In genomic region chr17:75540923-75541503, GRCh38 we compare ENCODE assay signal across 29 cellular contexts. TPM values are rescaled to one million over a fixed set of nuclear protein-coding genes. Genes with fewer than 3 reads are reported as not detected.
DNase-seq lines count a peak whose midpoint lies in the region; ATAC-seq, FAIRE-seq and TF ChIP-seq lines count a peak whose summit lies in the region.
"Had no signal": no experiment of that assay in that cellular context is flagged by ENCODE, and none has a peak within 500 bp of the region (broad histone marks: within the 10 kb centered on the region; RNA-seq: fewer than 3 reads in every experiment).

No MANE protein-coding gene starts in this region.

- POLR2A ChIA-PET in HEK293 (lab: Yijun Ruan, JAX), result no interaction called here
- POLR2A ChIA-PET in HepG2 (lab: Yijun Ruan, JAX), result interaction anchor here (0.8 to 2.8 kb wide), 4 partner anchors 9 to 36 kb away, joined by 4 to 12 read pairs (median 6); partner anchors contain the start of gene LLGL2

- no peak overlapping the region for H2AFZ ChIP-seq in HepG2 (ENCODE audit: low read length)

- intact Hi-C loops in body of pancreas (cut with DNase I) (no loop called here), HepG2 (cut with micrococcal nuclease; ENCODE audit: unreplicated experiment) (no loop called here), spleen (cut with DNase I; ENCODE audit: low total_unique reads) (no loop called here)

- 0 out of 2 replicates have a peak overlapping the region, but pooled peaks have one; percentile 15 for H3K4me2 ChIP-seq in HepG2 (ENCODE audit: low read depth, low read length)

- no peaks in the 10 kb centered on the region; a peak in 1 of 3 replicates for H3K36me3 ChIP-seq in HEK293 (ENCODE audit: control insufficient read depth in 2 of 2, insufficient read depth in 1 of 2, low read length in 2 of 2)
- H3K36me3 ChIP-seq in body of pancreas (replicated peaks in 1 of 2; ENCODE audit: insufficient read depth in 1 of 2, low read depth in 2 of 2), result no peaks in the 10 kb centered on the region
- peaks cover 2 to 18% of the 10 kb centered on the region in 2 experiments; a peak in 3 of 5 replicates for H3K36me3 ChIP-seq in HepG2 (replicated peaks in 1 of 2; ENCODE audit: control insufficient read depth in 1 of 2, insufficient read depth in 2 of 2, low read length in 2 of 2)
- peaks cover 0 to 23% (median 0%) of the 10 kb centered on the region in 6 donors for H3K36me3 ChIP-seq in spleen
- H3K36me3 ChIP-seq: brain microvascular endothelial cell, neutrophil, thoracic aorta had no signal

- no peaks in the 10 kb centered on the region for H3K9me3 ChIP-seq in HEK293 (ENCODE audit: control insufficient read depth, insufficient read depth, low read depth, low read length)
- H3K9me3 ChIP-seq in body of pancreas, result no peaks in the 10 kb centered on the region
- H3K9me3 ChIP-seq in HepG2 (ENCODE audit: low read length), result no peaks in the 10 kb centered on the region
- no peaks in the 10 kb centered on the region for H3K9me3 ChIP-seq in spleen
- H3K9me3 ChIP-seq: BLaER1 treated with 17β-estradiol and CSF1 and Interleukin-3, amounts not matched to agents 10 nM and 100 nM; neutrophil; psoas muscle; thoracic aorta had no signal

- no TSS peak for BruUV-seq in HepG2 (replicated peaks; lab: Mats Ljungman, UMichigan)

- TF ChIP-seq EP300 in HepG2 (IDR thresholded peaks at IDR 0.05; ENCODE audit: low read depth in 2 of 2, low read length in 2 of 2) (0 out of 4 replicates have a peak, but pooled peaks of 1 of the 2 experiments have one; percentile 16), HepG2 (CRISPR knock-in tag; IDR thresholded peaks at IDR 0.05; ENCODE audit: borderline replicate concordance) (no peak)

- CTCF ChIA-PET in HEK293 (lab: Yijun Ruan, JAX), result interaction anchor here (0.5 kb wide), 1 partner anchor 25 kb away, joined by 3 read pairs; the partner anchor contains the start of gene TSEN54
- CTCF ChIA-PET in HepG2 (lab: Yijun Ruan, JAX; ENCODE audit: low intra/inter-chr PET ratio, low total read pairs), result no interaction called here

- ATAC-seq in body of pancreas (no peak), HepG2 (peak; percentile 21), HG02759 (IDR thresholded peaks at IDR 0.05; ENCODE audit: unreplicated experiment) (no peak)
- ATAC-seq: PC-3; psoas muscle; stimulated activated naive CD8-positive, alpha-beta T cell treated with anti-CD3 and anti-CD28 coated beads, Interleukin-15, Interleukin-2, amounts not matched to agents 100 U/mL and 50 U/mL, for 24 hours had no signal

- in situ Hi-C loops in HepG2 (cut with HindIII; ENCODE audit: extremely low pct_ligation_motif_present, low pct_unique_long_range_greater_than_20kb), result no loop called here

- WGBS in body of pancreas, 2 donors, result 40 to 55% methylated on average over 4 of the region's 4 CpGs
- 47% methylated on average over 4 of the region's 4 CpGs for WGBS in HepG2 (ENCODE audit: low lambda C conversion rate)
- whole genome bisulfite sequencing in spleen, 5 donors, result 48 to 58% (median 54%) methylated on average over 4 of the region's 4 CpGs

- no peaks in the 10 kb centered on the region for H3K4me1 ChIP-seq in HEK293 (ENCODE audit: control insufficient read depth, insufficient read depth, low read length)
- H3K4me1 ChIP-seq in body of pancreas, result peaks cover 82% of the 10 kb centered on the region
- H3K4me1 ChIP-seq in HepG2 (ENCODE audit: insufficient read depth, low read length), result peaks cover 65% of the 10 kb centered on the region
- H3K4me1 ChIP-seq in spleen, result peaks cover 0 to 63% (median 39%) of the 10 kb centered on the region in 6 donors
- H3K4me1 ChIP-seq: psoas muscle had no signal

- H3K27me3 ChIP-seq in body of pancreas (no peaks in the 10 kb centered on the region), HepG2 (ENCODE audit: control insufficient read depth in 1 of 2, insufficient read depth in 2 of 2, low read length in 2 of 2) (no peaks in the 10 kb centered on the region), spleen (replicated peaks in 1 of 7) (no peaks in the 10 kb centered on the region)
- H3K27me3 ChIP-seq: BLaER1 treated with 17β-estradiol and CSF1 and Interleukin-3, amounts not matched to agents 10 nM and 100 nM; brain microvascular endothelial cell had no signal

- FAIRE-seq in HepG2 (lab: Jason Lieb, UNC), result peak; percentile 23

- no peak for TF ChIP-seq CTCF in HEK293 (tag by site-specific recombination; IDR thresholded peaks at IDR 0.05)
- TF ChIP-seq CTCF in body of pancreas (IDR thresholded peaks at IDR 0.05), result no peak
- TF ChIP-seq CTCF in HepG2 (CRISPR knock-in tag; IDR thresholded peaks at IDR 0.05), result no peak
- TF ChIP-seq CTCF in spleen (IDR thresholded peaks at IDR 0.05 in 8 of 11, conservative IDR thresholded peaks at IDR 0.05 in 3 of 11), result no peak

- no peak for DNase-seq in body of pancreas
- DNase-seq in HepG2 (ENCODE audit: low spot score), result no peak
- DNase-seq in spleen, result no peak
- no peak for DNase-seq in activated CD4-positive, alpha-beta T cell treated with anti-CD3 and anti-CD28 coated beads for 48 hours
- DNase-seq in DMS 273 (lab: John Stamatoyannopoulos, UW; ENCODE audit: unreplicated experiment), result no peak
- DNase-seq: activated CD4-positive, alpha-beta T cell treated with anti-CD3 and anti-CD28 coated beads, Interleukin-2, amount 50 U/mL, for 1 hour; activated CD8-positive, alpha-beta memory T cell treated with anti-CD3 and anti-CD28 coated beads, Interleukin-2, amount 50 U/mL, for 4 hours; activated naive CD4-positive, alpha-beta T cell treated with anti-CD3 and anti-CD28 coated beads, Interleukin-2, amount 10 ng/mL, durations not matched to agents 7 days and 5 days; brain microvascular endothelial cell; COR-L47; DMS79; effector CD4-positive, alpha-beta T cell; GDM1; head of caudate nucleus; HFFc6; left cardiac atrium; mammary epithelial cell; NCI-H1092; NCI-H1694 treated with DMSO at 0.1 percent for 48 hours; NCI-H524 treated with DMSO at 0.1 percent for 48 hours; PC-3; psoas muscle; Right ventricle myocardium superior; stimulated activated naive CD8-positive, alpha-beta T cell treated with anti-CD3 and anti-CD28 coated beads, Interleukin-15, Interleukin-2, amounts not matched to agents 100 U/mL and 50 U/mL, for 24 hours had no signal

- H3K4me3 ChIP-seq in HEK293 (ENCODE audit: low read depth, low read length), result no peak overlapping the region
- no peak overlapping the region for H3K4me3 ChIP-seq in body of pancreas
- H3K4me3 ChIP-seq in HepG2 (replicated peaks in 1 of 3; ENCODE audit: insufficient read depth in 1 of 3, low read depth in 2 of 3, low read length in 3 of 3), result no peak overlapping the region; a peak in 1 of 6 replicates
- H3K4me3 ChIP-seq in spleen, result no peak overlapping the region
- H3K4me3 ChIP-seq: BLaER1 treated with 17β-estradiol and CSF1 and Interleukin-3, amounts not matched to agents 10 nM and 100 nM; psoas muscle; thoracic aorta had no signal

- no peaks in the 10 kb centered on the region for H4K20me1 ChIP-seq in HepG2 (ENCODE audit: insufficient read depth, low read length)

- TF ChIP-seq RAD21 in HepG2 (CRISPR knock-in tag; IDR thresholded peaks at IDR 0.05), result no peak

- peak overlapping the region; percentile 9; the same call in 1 of the 2 replicates for H3K9ac ChIP-seq in HepG2 (ENCODE audit: insufficient read depth, low read depth, low read length)

- H3K27ac ChIP-seq in HEK293 (ENCODE audit: extremely low read depth, low read depth, low read length) (no peak overlapping the region), body of pancreas (peak overlapping the region in 3 of 4 donors; percentile 29 to 65 (median 49)), HepG2 (ENCODE audit: extremely low read length, insufficient read depth, low read length) (peak overlapping the region; percentile 47), spleen (peak overlapping the region in 5 of 8 donors; percentile 63 to 82 (median 69))
- H3K27ac ChIP-seq: brain microvascular endothelial cell, neutrophil, psoas muscle, thoracic aorta had no signal

- peaks cover 14% of the 10 kb centered on the region for H3K79me2 ChIP-seq in HepG2 (ENCODE audit: insufficient read depth, low read length)

- TF ChIP-seq POLR2A in body of pancreas (IDR thresholded peaks at IDR 0.05) (no peak), HepG2 (IDR thresholded peaks at IDR 0.05; ENCODE audit: insufficient read depth in 1 of 2, low read depth in 2 of 2, low read length in 2 of 2) (no peak), spleen (IDR thresholded peaks at IDR 0.05) (no peak)

RNA-seq across cellular contexts. Expression of gene LLGL2, which starts 15.5 kb away (rescaled TPM):
- 100 to 1,000 TPM; 113 to 251 TPM for total RNA-seq in body of pancreas
- total RNA-seq in HepG2 (2016; rRNA removed; fragmentation: Illumina TruSeq; extraction: Trizol), result 53.9 and 86.7 TPM in 2 replicates
- 27.2 and 32.8 TPM in 2 replicates for total RNA-seq in HepG2 (2016; cell fraction: cytosol; rRNA removed; fragmentation: Illumina TruSeq; extraction: Trizol; ENCODE audit: low read depth)
- 51.9 and 87.2 TPM in 2 replicates for total RNA-seq in HepG2 (2016; cell fraction: insoluble cytoplasmic fraction; rRNA removed; fragmentation: Illumina TruSeq; extraction: Trizol)
- 45.8 and 50.7 TPM in 2 replicates for total RNA-seq in HepG2 (2016; cell fraction: membrane; rRNA removed; fragmentation: Illumina TruSeq; extraction: Trizol)
- total RNA-seq in HepG2 (2016; cell fraction: nucleus; rRNA removed; fragmentation: Illumina TruSeq; extraction: Trizol), result 72.1 and 85.8 TPM in 2 replicates
- 83.0 and 109 TPM in 2 replicates for polyA plus RNA-seq in HepG2 (2011; rRNA removed)
- 40.2 and 67.1 TPM in 2 replicates for polyA plus RNA-seq in HepG2 (2011; cell fraction: cytosol; rRNA removed)
- 384 and 448 TPM in 2 replicates for polyA plus RNA-seq in HepG2 (2011; cell fraction: nucleus; rRNA removed)
- polyA plus RNA-seq in HepG2 (2012), result 33.3 and 59.5 TPM in 2 replicates
- 23.2 and 28.1 TPM in 2 replicates for polyA plus RNA-seq in HepG2 (2016; cell fraction: cytosol; fragmentation: Illumina TruSeq; extraction: Trizol; ENCODE audit: low read depth)
- polyA plus RNA-seq in HepG2 (2016; cell fraction: insoluble cytoplasmic fraction; fragmentation: Illumina TruSeq; extraction: Trizol; ENCODE audit: low read depth), result 41.6 and 52.9 TPM in 2 replicates
- 32.5 and 33.0 TPM in 2 replicates for polyA plus RNA-seq in HepG2 (2016; cell fraction: membrane; fragmentation: Illumina TruSeq; extraction: Trizol; ENCODE audit: low read depth)
- polyA plus RNA-seq in HepG2 (2016; cell fraction: nucleus; fragmentation: Illumina TruSeq; extraction: Trizol; ENCODE audit: insufficient read depth, low read depth), result 204 and 230 TPM in 2 replicates
- polyA minus RNA-seq in HepG2 (2011; rRNA and poly(A)+ RNA removed; ENCODE audit: low replicate concordance), result 30.9 and 126 TPM in 2 replicates
- polyA minus RNA-seq in HepG2 (2011; cell fraction: cytosol; rRNA and poly(A)+ RNA removed), result 30.6 and 31.7 TPM in 2 replicates
- polyA minus RNA-seq in HepG2 (2011; cell fraction: nucleus; rRNA and poly(A)+ RNA removed), result 79.4 and 86.0 TPM in 2 replicates
- 10 to 100 TPM; 44.0 to 97.8 (median 75.1) TPM for total RNA-seq in spleen
- 100 to 1,000 TPM in 1 of 3 donors, 10 to 100 TPM in 2; 28.6 to 153 (median 92.6) TPM for polyA plus RNA-seq in spleen

RNA-seq across cellular contexts. Expression of gene TSEN54, which starts 24.7 kb away (rescaled TPM):
- total RNA-seq in body of pancreas (100 to 1,000 TPM in 1 of 2 donors, 10 to 100 TPM in 1; 63.8 to 123 TPM), HepG2 (2016; rRNA removed; fragmentation: Illumina TruSeq; extraction: Trizol) (43.6 and 62.9 TPM in 2 replicates), spleen (10 to 100 TPM; 31.0 to 58.1 (median 35.4) TPM)
- total RNA-seq in HepG2 (2016; cell fraction: cytosol; rRNA removed; fragmentation: Illumina TruSeq; extraction: Trizol; ENCODE audit: low read depth), result 20.6 and 23.0 TPM in 2 replicates
- 44.0 and 64.1 TPM in 2 replicates for total RNA-seq in HepG2 (2016; cell fraction: insoluble cytoplasmic fraction; rRNA removed; fragmentation: Illumina TruSeq; extraction: Trizol)
- 44.5 and 45.0 TPM in 2 replicates for total RNA-seq in HepG2 (2016; cell fraction: membrane; rRNA removed; fragmentation: Illumina TruSeq; extraction: Trizol)
- 39.9 and 48.4 TPM in 2 replicates for total RNA-seq in HepG2 (2016; cell fraction: nucleus; rRNA removed; fragmentation: Illumina TruSeq; extraction: Trizol)
- polyA plus RNA-seq in HepG2 (2011; rRNA removed) (63.3 and 64.4 TPM in 2 replicates), spleen (10 to 100 TPM; 40.8 to 87.8 (median 68.9) TPM)
- polyA plus RNA-seq in HepG2 (2011; cell fraction: cytosol; rRNA removed), result 36.2 and 47.1 TPM in 2 replicates
- 87.7 and 89.1 TPM in 2 replicates for polyA plus RNA-seq in HepG2 (2011; cell fraction: nucleus; rRNA removed)
- polyA plus RNA-seq in HepG2 (2012), result 22.1 and 34.4 TPM in 2 replicates
- 20.4 and 20.5 TPM in 2 replicates for polyA plus RNA-seq in HepG2 (2016; cell fraction: cytosol; fragmentation: Illumina TruSeq; extraction: Trizol; ENCODE audit: low read depth)
- polyA plus RNA-seq in HepG2 (2016; cell fraction: insoluble cytoplasmic fraction; fragmentation: Illumina TruSeq; extraction: Trizol; ENCODE audit: low read depth), result 37.7 and 50.5 TPM in 2 replicates
- 30.9 and 35.9 TPM in 2 replicates for polyA plus RNA-seq in HepG2 (2016; cell fraction: membrane; fragmentation: Illumina TruSeq; extraction: Trizol; ENCODE audit: low read depth)
- 108 and 110 TPM in 2 replicates for polyA plus RNA-seq in HepG2 (2016; cell fraction: nucleus; fragmentation: Illumina TruSeq; extraction: Trizol; ENCODE audit: insufficient read depth, low read depth)
- 56.0 and 95.0 TPM in 2 replicates for polyA minus RNA-seq in HepG2 (2011; rRNA and poly(A)+ RNA removed; ENCODE audit: low replicate concordance)
- 11.3 and 14.0 TPM in 2 replicates for polyA minus RNA-seq in HepG2 (2011; cell fraction: cytosol; rRNA and poly(A)+ RNA removed)
- polyA minus RNA-seq in HepG2 (2011; cell fraction: nucleus; rRNA and poly(A)+ RNA removed), result 13.9 and 15.5 TPM in 2 replicates

RNA-seq across cellular contexts. Expression of gene CASKIN2, which starts 25.7 kb away (rescaled TPM):
- 10 to 100 TPM in 1 of 2 donors, 1 to 10 TPM in 1; 9.1 to 16.2 TPM for total RNA-seq in body of pancreas
- total RNA-seq in HepG2 (2016; rRNA removed; fragmentation: Illumina TruSeq; extraction: Trizol), result 5.2 and 10.6 TPM in 2 replicates
- 1.5 and 1.8 TPM in 2 replicates for total RNA-seq in HepG2 (2016; cell fraction: cytosol; rRNA removed; fragmentation: Illumina TruSeq; extraction: Trizol; ENCODE audit: low read depth)
- total RNA-seq in HepG2 (2016; cell fraction: insoluble cytoplasmic fraction; rRNA removed; fragmentation: Illumina TruSeq; extraction: Trizol), result 4.9 and 7.5 TPM in 2 replicates
- 3.4 and 4.1 TPM in 2 replicates for total RNA-seq in HepG2 (2016; cell fraction: membrane; rRNA removed; fragmentation: Illumina TruSeq; extraction: Trizol)
- 6.8 and 8.0 TPM in 2 replicates for total RNA-seq in HepG2 (2016; cell fraction: nucleus; rRNA removed; fragmentation: Illumina TruSeq; extraction: Trizol)
- polyA plus RNA-seq in HepG2 (2011; rRNA removed), result 6.8 and 7.8 TPM in 2 replicates
- 1.9 and 2.2 TPM in 2 replicates for polyA plus RNA-seq in HepG2 (2011; cell fraction: cytosol; rRNA removed)
- 23.6 and 26.5 TPM in 2 replicates for polyA plus RNA-seq in HepG2 (2011; cell fraction: nucleus; rRNA removed)
- polyA plus RNA-seq in HepG2 (2012), result 6.2 and 9.6 TPM in 2 replicates
- 0.61 and 0.68 TPM in 2 replicates for polyA plus RNA-seq in HepG2 (2016; cell fraction: cytosol; fragmentation: Illumina TruSeq; extraction: Trizol; ENCODE audit: low read depth)
- polyA plus RNA-seq in HepG2 (2016; cell fraction: insoluble cytoplasmic fraction; fragmentation: Illumina TruSeq; extraction: Trizol; ENCODE audit: low read depth), result 4.4 and 7.0 TPM in 2 replicates
- 1.6 and 1.8 TPM in 2 replicates for polyA plus RNA-seq in HepG2 (2016; cell fraction: membrane; fragmentation: Illumina TruSeq; extraction: Trizol; ENCODE audit: low read depth)
- polyA plus RNA-seq in HepG2 (2016; cell fraction: nucleus; fragmentation: Illumina TruSeq; extraction: Trizol; ENCODE audit: insufficient read depth, low read depth), result 16.3 and 16.6 TPM in 2 replicates
- 11.8 and 14.9 TPM in 2 replicates for polyA minus RNA-seq in HepG2 (2011; rRNA and poly(A)+ RNA removed; ENCODE audit: low replicate concordance)
- polyA minus RNA-seq in HepG2 (2011; cell fraction: cytosol; rRNA and poly(A)+ RNA removed), result 4.9 and 5.0 TPM in 2 replicates
- polyA minus RNA-seq in HepG2 (2011; cell fraction: nucleus; rRNA and poly(A)+ RNA removed), result 17.0 and 20.4 TPM in 2 replicates
- 100 to 1,000 TPM in 3 of 7 donors, 10 to 100 TPM in 4; 33.5 to 135 (median 51.1) TPM for total RNA-seq in spleen
- 10 to 100 TPM in 1 of 3 donors, 1 to 10 TPM in 2; 4.7 to 27.8 (median 6.2) TPM for polyA plus RNA-seq in spleen

RNA-seq across cellular contexts. Expression of gene MYO15B, which starts 46.6 kb away (rescaled TPM):
- 100 to 1,000 TPM in 1 of 2 donors, 10 to 100 TPM in 1; 61.2 to 183 TPM for total RNA-seq in body of pancreas
- 1.9 and 2.8 TPM in 2 replicates for total RNA-seq in HepG2 (2016; rRNA removed; fragmentation: Illumina TruSeq; extraction: Trizol)
- 0.61 and 0.79 TPM in 2 replicates for total RNA-seq in HepG2 (2016; cell fraction: cytosol; rRNA removed; fragmentation: Illumina TruSeq; extraction: Trizol; ENCODE audit: low read depth)
- 1.1 and 2.7 TPM in 2 replicates for total RNA-seq in HepG2 (2016; cell fraction: insoluble cytoplasmic fraction; rRNA removed; fragmentation: Illumina TruSeq; extraction: Trizol)
- total RNA-seq in HepG2 (2016; cell fraction: membrane; rRNA removed; fragmentation: Illumina TruSeq; extraction: Trizol), result 0.83 and 1.2 TPM in 2 replicates
- total RNA-seq in HepG2 (2016; cell fraction: nucleus; rRNA removed; fragmentation: Illumina TruSeq; extraction: Trizol), result 3.0 and 3.8 TPM in 2 replicates
- polyA plus RNA-seq in HepG2 (2011; rRNA removed), result 8.1 and 11.2 TPM in 2 replicates
- polyA plus RNA-seq in HepG2 (2011; cell fraction: cytosol; rRNA removed), result 1.6 and 2.5 TPM in 2 replicates
- polyA plus RNA-seq in HepG2 (2011; cell fraction: nucleus; rRNA removed), result 122 and 144 TPM in 2 replicates
- polyA plus RNA-seq in HepG2 (2012), result 9.5 and 12.7 TPM in 2 replicates
- polyA plus RNA-seq in HepG2 (2016; cell fraction: cytosol; fragmentation: Illumina TruSeq; extraction: Trizol; ENCODE audit: low read depth), result 0.53 and 1.00 TPM in 2 replicates
- polyA plus RNA-seq in HepG2 (2016; cell fraction: insoluble cytoplasmic fraction; fragmentation: Illumina TruSeq; extraction: Trizol; ENCODE audit: low read depth), result 0.63 and 1.4 TPM in 2 replicates
- polyA plus RNA-seq in HepG2 (2016; cell fraction: membrane; fragmentation: Illumina TruSeq; extraction: Trizol; ENCODE audit: low read depth), result 0.49 and 0.86 TPM in 2 replicates
- polyA plus RNA-seq in HepG2 (2016; cell fraction: nucleus; fragmentation: Illumina TruSeq; extraction: Trizol; ENCODE audit: insufficient read depth, low read depth), result 12.0 and 13.6 TPM in 2 replicates
- 7.2 and 13.2 TPM in 2 replicates for polyA minus RNA-seq in HepG2 (2011; rRNA and poly(A)+ RNA removed; ENCODE audit: low replicate concordance)
- polyA minus RNA-seq in HepG2 (2011; cell fraction: cytosol; rRNA and poly(A)+ RNA removed), result 3.0 and 6.8 TPM in 2 replicates
- 16.5 and 25.7 TPM in 2 replicates for polyA minus RNA-seq in HepG2 (2011; cell fraction: nucleus; rRNA and poly(A)+ RNA removed)
- total RNA-seq in spleen, result 100 to 1,000 TPM; 203 to 569 (median 292) TPM
- polyA plus RNA-seq in spleen, result 100 to 1,000 TPM; 123 to 551 (median 402) TPM

Comparison
In these comparisons a context has a peak if more than half of its experiments do, and no peak if none do; other contexts are left out.
1. Of the 63 proteins assayed by ChIP-seq in both HepG2 and HEK293: peak only in HepG2: PATZ1; only in HEK293: none; in both: none; in neither: 62.